In genomic region chr1:105137543-105138444, GRCh38 we compare ENCODE assay signal across 8 cellular contexts.
DNase-seq lines count a peak whose midpoint lies in the region; ATAC-seq and TF ChIP-seq lines count a peak whose summit lies in the region.

No MANE protein-coding gene starts in this region.

- H3K4me1 ChIP-seq in SK-N-SH (ENCODE audit: control insufficient read depth in 1 of 2, insufficient read depth in 2 of 2, low read depth in 1 of 2, low read length in 1 of 2) (peaks cover 0 to 13% of the 10 kb centered on the region in 2 experiments; a peak in 2 of 4 replicates), neural progenitor cell (no peaks in the 10 kb centered on the region), gastrocnemius medialis (no peaks in the 10 kb centered on the region)

- H3K9me2 ChIP-seq in SK-N-SH, result no peaks in the 10 kb centered on the region

- no peak overlapping the region for H2AFZ ChIP-seq in SK-N-SH (ENCODE audit: low read depth)
- H2AFZ ChIP-seq in neural progenitor cell (replicated peaks), result peak overlapping the region; percentile 97

- H3K4me3 ChIP-seq in Jurkat, Clone E6-1 (ENCODE audit: low read length), result no peak overlapping the region
- peak overlapping the region in 1 of 2 experiments; percentile 35; a peak in 1 of 4 replicates for H3K4me3 ChIP-seq in SK-N-SH (ENCODE audit: low read depth in 2 of 2, low read length in 1 of 2)
- no peak overlapping the region for H3K4me3 ChIP-seq in neural progenitor cell
- no peak overlapping the region for H3K4me3 ChIP-seq in gastrocnemius medialis

- POLR2A ChIA-PET in SK-N-SH (lab: Yijun Ruan, JAX), result no interaction called here

- peak; percentile 30 for DNase-seq in Jurkat, Clone E6-1 (ENCODE audit: low read depth, low spot score)
- DNase-seq in SK-N-SH, result peak; percentile 51
- DNase-seq in neural progenitor cell (ENCODE audit: low spot score), result peak; percentile 79
- DNase-seq in central memory CD4-positive, alpha-beta T cell, result no peak
- DNase-seq in NCI-H2227 treated with DMSO at 0.1 percent for 48 hours (lab: John Stamatoyannopoulos, UW), result no peak
- DNase-seq in gastrocnemius medialis, result no peak

- TF ChIP-seq RAD21 in SK-N-SH (IDR thresholded peaks at IDR 0.05; ENCODE audit: low read length), result peak; percentile 63

- no peaks in the 10 kb centered on the region for H3F3A ChIP-seq in SK-N-SH (replicated peaks; ENCODE audit: insufficient read depth)
- no peaks in the 10 kb centered on the region for H3F3A ChIP-seq in neural progenitor cell (ENCODE audit: low read depth)

- intact Hi-C loops in gastrocnemius medialis (cut with DNase I; ENCODE audit: low total_unique reads), result no loop called here

- H3K36me3 ChIP-seq in SK-N-SH (replicated peaks in 1 of 2; ENCODE audit: control insufficient read depth in 1 of 2, insufficient read depth in 2 of 2, low read length in 1 of 2), result no peaks in the 10 kb centered on the region
- H3K36me3 ChIP-seq in neural progenitor cell, result no peaks in the 10 kb centered on the region
- H3K36me3 ChIP-seq in gastrocnemius medialis, result no peaks in the 10 kb centered on the region

- no peak overlapping the region for H3K9ac ChIP-seq in SK-N-SH
- H3K9ac ChIP-seq in neural progenitor cell, result no peak overlapping the region

- H3K27ac Mint-ChIP-seq in neural progenitor cell, result peak overlapping the region; percentile 68

- CTCF ChIA-PET in SK-N-SH (lab: Yijun Ruan, JAX), result interaction anchor here (0.6 to 1.3 kb wide), 7 partner anchors 9 to 459 kb away, joined by 3 to 5 read pairs (median 3); no protein-coding TSS in a partner anchor

- H3K36me3 Mint-ChIP-seq in neural progenitor cell, result no peaks in the 10 kb centered on the region

- no peak for TF ChIP-seq POLR2A in gastrocnemius medialis (IDR thresholded peaks at IDR 0.05)

- H3K9me3 ChIP-seq in SK-N-SH, result no peaks in the 10 kb centered on the region
- no peaks in the 10 kb centered on the region for H3K9me3 ChIP-seq in neural progenitor cell (ENCODE audit: low read depth)
- no peaks in the 10 kb centered on the region for H3K9me3 ChIP-seq in gastrocnemius medialis

- H3K4me2 ChIP-seq in SK-N-SH (no peak overlapping the region), neural progenitor cell (no peak overlapping the region)

- in situ Hi-C loops in gastrocnemius medialis (cut with MboI; ENCODE audit: low sequenced_read_pairs in 4 of 4), result no loop called here

- 44% methylated on average over 14 of the region's 14 CpGs for WGBS in SK-N-SH (ENCODE audit: low lambda C conversion rate)

- no peaks in the 10 kb centered on the region for H3K79me2 ChIP-seq in SK-N-SH (ENCODE audit: insufficient read depth)
- no peaks in the 10 kb centered on the region for H3K79me2 ChIP-seq in neural progenitor cell (ENCODE audit: low read depth)

- H3K9me3 Mint-ChIP-seq in neural progenitor cell, result no peaks in the 10 kb centered on the region

- H3K27me3 ChIP-seq in SK-N-SH (ENCODE audit: insufficient read depth), result no peaks in the 10 kb centered on the region
- H3K27me3 ChIP-seq in neural progenitor cell, result no peaks in the 10 kb centered on the region
- H3K27me3 ChIP-seq in gastrocnemius medialis, result no peaks in the 10 kb centered on the region

- TF ChIP-seq CTCF in SK-N-SH (IDR thresholded peaks at IDR 0.05) (peak; percentile 43), neural progenitor cell (IDR thresholded peaks at IDR 0.05) (peak; percentile 59), gastrocnemius medialis (IDR thresholded peaks at IDR 0.05 in 4 of 5, conservative IDR thresholded peaks at IDR 0.05 in 1 of 5) (no peak)

- H3K27ac ChIP-seq in SK-N-SH (ENCODE audit: low read depth in 2 of 2, low read length in 1 of 2) (peak overlapping the region in 1 of 2 experiments; percentile 39; a peak in 2 of 4 replicates), neural progenitor cell (no peak overlapping the region), gastrocnemius medialis (no peak overlapping the region)

- no peak for TF ChIP-seq EP300 in SK-N-SH (IDR thresholded peaks at IDR 0.05; ENCODE audit: borderline replicate concordance in 1 of 2, low read depth in 1 of 2, low read length in 1 of 2)

- no peak overlapping the region for H3K4me3 Mint-ChIP-seq in neural progenitor cell

- no peaks in the 10 kb centered on the region for H4K20me1 ChIP-seq in SK-N-SH (ENCODE audit: insufficient read depth)
- H4K20me1 ChIP-seq in neural progenitor cell (ENCODE audit: low read depth), result no peaks in the 10 kb centered on the region

- H3K4me1 Mint-ChIP-seq in neural progenitor cell, result peaks cover 8% of the 10 kb centered on the region

- H3K27me3 Mint-ChIP-seq in neural progenitor cell (ENCODE audit: insufficient read depth, low read depth), result peaks cover 3% of the 10 kb centered on the region

- ATAC-seq in GM18511 (IDR thresholded peaks at IDR 0.05; ENCODE audit: unreplicated experiment), result peak; percentile 69
- no peak for ATAC-seq in HG03354 (IDR thresholded peaks at IDR 0.05; ENCODE audit: poor library complexity, severe bottlenecking, unreplicated experiment)
- ATAC-seq in gastrocnemius medialis, result no peak

TF ChIP-seq in SK-N-SH, 30 proteins besides CTCF, POLR2A, EP300 and RAD21:
- no peak for TF ChIP-seq MXI1 (IDR thresholded peaks at IDR 0.05; ENCODE audit: low read depth, low read length)
- TF ChIP-seq EZH2phosphoT487 (IDR thresholded peaks at IDR 0.05; ENCODE audit: borderline replicate concordance, low read depth), result no peak

Comparison
In these comparisons a context has a peak if more than half of its experiments do, and no peak if none do; other contexts are left out.
1. DNase-seq: peak in Jurkat, Clone E6-1 (single experiment), SK-N-SH (single experiment) and neural progenitor cell (single experiment); none in central memory CD4-positive, alpha-beta T cell (single experiment), NCI-H2227 treated with DMSO at 0.1 percent for 48 hours (single experiment) and gastrocnemius medialis (0 of 2).
2. CTCF ChIP-seq: peak in SK-N-SH (single experiment) and neural progenitor cell (single experiment); none in gastrocnemius medialis (0 of 5).